In genomic region chr17:32985357-32985756, GRCh38 we compare ENCODE assay signal across 10 cellular contexts. TPM values are rescaled to one million over a fixed set of nuclear protein-coding genes. Genes with fewer than 3 reads are reported as not detected.
"Had no signal": no experiment of that assay in that cellular context is flagged by ENCODE, and none has a peak within 500 bp of the region (broad histone marks: within the 10 kb centered on the region; RNA-seq: fewer than 3 reads in every experiment).

No MANE protein-coding gene starts in this region.

- H3K27ac Mint-ChIP-seq: HFFc6 had no signal

- H3K36me3 ChIP-seq: HAP-1 had no signal

- H3K4me1 ChIP-seq: HAP-1 had no signal

- ATAC-seq: HCT116, K562 had no signal

- H3K9me3 ChIP-seq: HAP-1 had no signal

- H3K4me3 ChIP-seq: HAP-1, K562 had no signal

- H3K4me3 Mint-ChIP-seq: HFFc6 had no signal

- DNase-seq: GOT3, H7, HFFc6, IMR-90, KG1 had no signal

RNA-seq across cellular contexts. Expression of gene SPACA3, which starts 6.3 kb away (rescaled TPM):
- total RNA-seq: H4, H7, HFFc6, HT-29, IMR-90, K562 had no signal
- polyA plus RNA-seq: IMR-90 had no signal
